In genomic region chr7:111853231-111853990, GRCh38 we compare ENCODE assay signal across 14 cellular contexts.
DNase-seq lines count a peak whose midpoint lies in the region; ATAC-seq, FAIRE-seq and TF ChIP-seq lines count a peak whose summit lies in the region.
"Had no signal": no experiment of that assay in that cellular context is flagged by ENCODE, and none has a peak within 500 bp of the region (broad histone marks: within the 10 kb centered on the region; RNA-seq: fewer than 3 reads in every experiment).

No MANE protein-coding gene starts in this region.

- H3K4me2 ChIP-seq in DND-41 (ENCODE audit: insufficient read depth, low read length): no peak overlapping the region
- H3K4me2 ChIP-seq in GM12878 (ENCODE audit: control insufficient read depth, insufficient read depth): no peak overlapping the region
- H3K4me2 ChIP-seq in smooth muscle cell: no peak overlapping the region

- in situ Hi-C loops in KBM-7 (cut with MboI; ENCODE audit: low pct_unique_long_range_greater_than_20kb, low sequenced_read_pairs): loop anchor here (25.0 kb wide), 1 partner anchor 91 kb away; no protein-coding TSS in a partner anchor
- in situ Hi-C loops in GM12878 (cut with MboI): no loop called here

- no peak for TF ChIP-seq EP300 in GM12878 (IDR thresholded peaks at IDR 0.05; ENCODE audit: borderline replicate concordance in 1 of 2, control insufficient read depth in 1 of 2, low read depth in 2 of 2, low read length in 2 of 2)

- TF ChIP-seq RAD21 in GM12878 (IDR thresholded peaks at IDR 0.05; ENCODE audit: insufficient read depth, low read depth, low read length): no peak

- RAD21 ChIA-PET in GM12878 (lab: Charles Lee; ENCODE audit: unreplicated experiment): interaction anchor here (1.2 to 2.6 kb wide), 2 partner anchors 99 to 100 kb away, joined by 3 to 18 read pairs; no protein-coding TSS in a partner anchor

- TF ChIP-seq CTCF in DND-41 (IDR thresholded peaks at IDR 0.05; ENCODE audit: borderline replicate concordance, extremely low read depth, low read length, poor library complexity, severe bottlenecking) (peak; percentile 48), GM12878 (IDR thresholded peaks at IDR 0.05 in 2 of 3, conservative IDR thresholded peaks at IDR 0.05 in 1 of 3; ENCODE audit: control insufficient read depth in 2 of 3, extremely low read depth in 1 of 3, insufficient read depth in 1 of 3, low read depth in 3 of 3, low read length in 3 of 3) (peak in 2 of 3 experiments; percentile 24 to 25; a peak in 3 of 6 replicates), mucosa of descending colon (IDR thresholded peaks at IDR 0.05) (no peak), testis (IDR thresholded peaks at IDR 0.05) (no peak), smooth muscle cell (IDR thresholded peaks at IDR 0.05; ENCODE audit: borderline replicate concordance, insufficient read depth, poor library complexity, severe bottlenecking) (no peak)

- 73% methylated on average over 10 of the region's 10 CpGs for WGBS in GM12878 (ENCODE audit: insufficient coverage, insufficient replicate concordance, low lambda C conversion rate, missing lambda C conversion rate)
- WGBS in testis, 2 donors: 93 to 95% methylated on average over 10 of the region's 10 CpGs
- 70% methylated on average over 10 of the region's 10 CpGs for WGBS in smooth muscle cell (ENCODE audit: low lambda C conversion rate)

- H3K4me1 ChIP-seq in DND-41 (ENCODE audit: insufficient read depth, low read length): peaks cover 8% of the 10 kb centered on the region
- no peaks in the 10 kb centered on the region for H3K4me1 ChIP-seq in GM12878 (ENCODE audit: control insufficient read depth, insufficient read depth, low read length)
- peaks cover 11% of the 10 kb centered on the region for H3K4me1 ChIP-seq in mucosa of descending colon (ENCODE audit: low read depth)
- peaks cover 3% of the 10 kb centered on the region for H3K4me1 ChIP-seq in testis
- H3K4me1 ChIP-seq in SJCRH30: no peaks in the 10 kb centered on the region
- no peaks in the 10 kb centered on the region for H3K4me1 ChIP-seq in smooth muscle cell (ENCODE audit: low read depth)
- H3K4me1 ChIP-seq: gastroesophageal sphincter had no signal

- H4K20me1 ChIP-seq in DND-41 (ENCODE audit: insufficient read depth, low read length): no peaks in the 10 kb centered on the region
- no peaks in the 10 kb centered on the region for H4K20me1 ChIP-seq in GM12878 (ENCODE audit: control insufficient read depth, insufficient read depth)
- no peaks in the 10 kb centered on the region for H4K20me1 ChIP-seq in smooth muscle cell (ENCODE audit: low read depth)

- SMC1A ChIA-PET in GM12878 (lab: Charles Lee; ENCODE audit: uncharacterized antibody, unreplicated experiment): interaction anchor here (0.6 to 1.9 kb wide), 5 partner anchors 10 to 646 kb away, joined by 3 to 7 read pairs (median 4); no protein-coding TSS in a partner anchor

- H2AFZ ChIP-seq in DND-41 (ENCODE audit: low read depth, low read length) (no peak overlapping the region), GM12878 (ENCODE audit: control insufficient read depth, low read depth, low read length) (no peak overlapping the region), smooth muscle cell (ENCODE audit: low read depth) (no peak overlapping the region)

- ATAC-seq in DND-41 (ENCODE audit: insufficient read depth, low read depth): no peak
- ATAC-seq in GM12878: peak; percentile 76
- peak; percentile 62 for ATAC-seq in mucosa of descending colon
- no peak for ATAC-seq in GM18909 (IDR thresholded peaks at IDR 0.05; ENCODE audit: poor library complexity, unreplicated experiment)
- ATAC-seq: gastroesophageal sphincter, left cardiac atrium had no signal

- H3K36me3 ChIP-seq in DND-41 (ENCODE audit: insufficient read depth, low read length) (no peaks in the 10 kb centered on the region), GM12878 (ENCODE audit: control insufficient read depth in 2 of 2, insufficient read depth in 2 of 2, low read length in 1 of 2) (no peaks in the 10 kb centered on the region), mucosa of descending colon (ENCODE audit: low read depth) (no peaks in the 10 kb centered on the region), testis (ENCODE audit: low read depth, missing control alignments) (no peaks in the 10 kb centered on the region), SJCRH30 (no peaks in the 10 kb centered on the region), smooth muscle cell (ENCODE audit: low read depth) (no peaks in the 10 kb centered on the region)

- intact Hi-C loops in GM12878 (cut with micrococcal nuclease; ENCODE audit: unreplicated experiment) (no loop called here), mucosa of descending colon (cut with DNase I, micrococcal nuclease) (loop anchor here in 1 of 2 donors (10.0 kb wide), 1 partner anchor 89 kb away; no protein-coding TSS in a partner anchor), testis (cut with DNase I; ENCODE audit: low total_unique reads) (no loop called here)

- H3K9ac ChIP-seq in DND-41 (ENCODE audit: low read depth, low read length): no peak overlapping the region
- no peak overlapping the region for H3K9ac ChIP-seq in GM12878 (ENCODE audit: control insufficient read depth, insufficient read depth, low read length)
- no peak overlapping the region for H3K9ac ChIP-seq in smooth muscle cell (ENCODE audit: low read depth)

- DNase-seq in DND-41: no peak
- DNase-seq in KBM-7: peak; percentile 5
- no peak for DNase-seq in GM12878 (ENCODE audit: low read depth, low spot score)
- DNase-seq in mucosa of descending colon: peak in 2 of 3 donors; percentile 40 to 46
- DNase-seq in testis: no peak
- DNase-seq in SJCRH30: no peak
- DNase-seq in smooth muscle cell (lab: John Stamatoyannopoulos, UW; ENCODE audit: unreplicated experiment): no peak
- DNase-seq: activated CD4-positive, alpha-beta T cell treated with anti-CD3 and anti-CD28 coated beads for 1 hour; cerebellar nuclear complex; DMS79; left cardiac atrium; NCI-H2171 treated with DMSO at 0.1 percent for 48 hours had no signal

- no peak for FAIRE-seq in GM12878 (lab: Jason Lieb, UNC)

- H3F3A ChIP-seq in smooth muscle cell (ENCODE audit: low read depth): no peaks in the 10 kb centered on the region

- H3K27me3 ChIP-seq in DND-41 (ENCODE audit: insufficient read depth, low read length, poor library complexity): no peaks in the 10 kb centered on the region
- no peaks in the 10 kb centered on the region for H3K27me3 ChIP-seq in GM12878 (replicated peaks in 1 of 2; ENCODE audit: control insufficient read depth in 2 of 2, insufficient read depth in 2 of 2, low read length in 1 of 2)
- no peaks in the 10 kb centered on the region for H3K27me3 ChIP-seq in testis
- no peaks in the 10 kb centered on the region for H3K27me3 ChIP-seq in SJCRH30
- H3K27me3 ChIP-seq in smooth muscle cell (ENCODE audit: low read depth): no peaks in the 10 kb centered on the region
- H3K27me3 ChIP-seq: gastroesophageal sphincter had no signal

- TF ChIP-seq POLR2A in GM12878 (IDR thresholded peaks at IDR 0.05; ENCODE audit: low read depth, low read length) (no peak), testis (IDR thresholded peaks at IDR 0.05) (no peak)

- BruUV-seq in GM12878 (replicated peaks; lab: Mats Ljungman, UMichigan): no TSS peak

- H3K27ac ChIP-seq in DND-41 (ENCODE audit: low read length) (no peak overlapping the region), GM12878 (ENCODE audit: control insufficient read depth, insufficient read depth) (no peak overlapping the region), testis (no peak overlapping the region), SJCRH30 (no peak overlapping the region), smooth muscle cell (ENCODE audit: low read depth) (no peak overlapping the region)
- H3K27ac ChIP-seq: gastroesophageal sphincter had no signal

- no peak overlapping the region for H3K4me3 ChIP-seq in DND-41 (ENCODE audit: low read depth in 1 of 2, low read length in 2 of 2)
- no peak overlapping the region for H3K4me3 ChIP-seq in GM12878
- no peak overlapping the region for H3K4me3 ChIP-seq in mucosa of descending colon
- H3K4me3 ChIP-seq in testis: no peak overlapping the region
- H3K4me3 ChIP-seq in SJCRH30: no peak overlapping the region
- H3K4me3 ChIP-seq in smooth muscle cell: no peak overlapping the region
- H3K4me3 ChIP-seq: gastroesophageal sphincter had no signal

- no peaks in the 10 kb centered on the region for H3K79me2 ChIP-seq in DND-41 (ENCODE audit: insufficient read depth, low read length)
- no peaks in the 10 kb centered on the region for H3K79me2 ChIP-seq in GM12878 (ENCODE audit: control insufficient read depth, insufficient read depth, low read length)
- H3K79me2 ChIP-seq in smooth muscle cell (ENCODE audit: low read depth): no peaks in the 10 kb centered on the region

- H3K9me3 ChIP-seq in DND-41 (ENCODE audit: insufficient read depth, low read length, severe bottlenecking) (no peaks in the 10 kb centered on the region), GM12878 (replicated peaks; ENCODE audit: control insufficient read depth, insufficient read depth, low read length) (no peaks in the 10 kb centered on the region), mucosa of descending colon (no peaks in the 10 kb centered on the region), testis (no peaks in the 10 kb centered on the region), SJCRH30 (replicated peaks) (0 out of 2 replicates have a peak, but pooled peaks cover 2% of the 10 kb centered on the region), smooth muscle cell (replicated peaks; ENCODE audit: low read depth) (no peaks in the 10 kb centered on the region)
- H3K9me3 ChIP-seq: gastroesophageal sphincter had no signal

- POLR2A ChIA-PET in GM12878 (lab: Charles Lee): no interaction called here

- CTCF ChIA-PET in GM12878 (lab: Yijun Ruan, JAX): interaction anchor here (0.6 to 4.5 kb wide), 9 partner anchors 14 to 1249 kb away, joined by 3 to 40 read pairs (median 3); no protein-coding TSS in a partner anchor

Comparison
In these comparisons a context has a peak if more than half of its experiments do, and no peak if none do; other contexts are left out.
1. ATAC-seq: peak in GM12878 (single experiment) and mucosa of descending colon (single experiment); none in DND-41 (single experiment) and GM18909 (single experiment).
2. DNase-seq: peak in KBM-7 (single experiment) and mucosa of descending colon (2 of 3); none in DND-41 (single experiment), GM12878 (single experiment), testis (single experiment), SJCRH30 (0 of 2) and smooth muscle cell (single experiment).
3. CTCF ChIP-seq: peak in DND-41 (single experiment) and GM12878 (2 of 3); none in mucosa of descending colon (single experiment), testis (0 of 3) and smooth muscle cell (single experiment).